33 cellular contexts compared by ENCODE assay signal in the genomic region with DNA sequence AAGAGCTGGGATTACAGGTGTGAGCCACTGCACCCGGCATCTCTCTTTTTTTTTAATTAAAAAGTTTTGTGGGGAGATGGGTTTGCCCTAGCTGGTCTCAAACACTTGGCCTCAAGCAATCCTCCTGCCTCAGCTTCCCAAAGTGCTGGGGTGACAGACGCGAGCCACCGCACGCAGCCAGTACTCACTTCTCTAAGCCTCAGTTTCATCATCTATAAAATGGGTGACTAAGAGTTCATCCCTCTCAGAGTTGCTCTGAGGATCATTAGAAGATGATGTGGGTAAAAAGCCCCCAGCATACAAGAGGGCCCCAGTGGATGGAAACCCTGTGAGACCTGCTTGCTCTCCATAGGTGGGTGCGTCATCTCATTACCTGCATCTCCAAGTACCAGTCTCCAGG. TPM values are rescaled to one million over a fixed set of nuclear protein-coding genes. Genes with fewer than 3 reads are reported as not detected.
"Had no signal": no experiment of that assay in that cellular context is flagged by ENCODE, and none has a peak within 500 bp of the region (broad histone marks: within the 10 kb centered on the region; RNA-seq: fewer than 3 reads in every experiment).

No MANE protein-coding gene starts in this region.

- H3K4me1 ChIP-seq: colonic mucosa, esophagus squamous epithelium, heart right ventricle, left lung, lower lobe of right lung had no signal

- H3K27ac Mint-ChIP-seq: dendritic cell treated with granulocyte-macrophage colony-stimulating factor and Interleukin-4, amounts not matched to agents 40 ng/mL and 50 ng/mL, for 4 days; effector memory CD8-positive, alpha-beta T cell; endodermal cell; mesothelial cell of epicardium had no signal

- H3K36me3 ChIP-seq: colonic mucosa, heart right ventricle, lower lobe of right lung had no signal

- H3K27me3 ChIP-seq: colonic mucosa, esophagus squamous epithelium, gastrocnemius medialis, heart right ventricle, left lung had no signal

- H3K4me3 ChIP-seq: colonic mucosa, esophagus squamous epithelium, gastrocnemius medialis, heart right ventricle, left lung, lower lobe of right lung, mucosa of descending colon had no signal

- H3K27ac ChIP-seq: colonic mucosa, epithelial cell of prostate, esophagus squamous epithelium, gastrocnemius medialis, heart right ventricle, left lung, lower lobe of right lung had no signal

- FAIRE-seq: endometrium, islet of Langerhans, keratinocyte had no signal

- ATAC-seq: effector memory CD8-positive, alpha-beta T cell; gastrocnemius medialis; left cardiac atrium; left lung; left ventricle myocardium superior; mucosa of descending colon had no signal

- DNase-seq: colonic mucosa; cortex of kidney; effector CD8-positive, alpha-beta T cell; effector memory CD8-positive, alpha-beta T cell; endodermal cell; erythroblast; esophagus squamous epithelium; foreskin fibroblast; foreskin melanocyte; gastrocnemius medialis; glutamatergic neuron; heart right ventricle; hippocampal formation; left cardiac atrium; left lung; left ventricle myocardium superior; lower lobe of right lung; mesenchymal stem cell; mucosa of descending colon had no signal

- H3K4me3 Mint-ChIP-seq: dendritic cell treated with granulocyte-macrophage colony-stimulating factor and Interleukin-4, amounts not matched to agents 40 ng/mL and 50 ng/mL, for 4 days; effector memory CD8-positive, alpha-beta T cell; endodermal cell; mesothelial cell of epicardium had no signal

- H3K9me3 ChIP-seq: colonic mucosa, esophagus squamous epithelium, gastrocnemius medialis, heart right ventricle, left lung, lower lobe of right lung, mucosa of descending colon had no signal

- H3K9me3 Mint-ChIP-seq: dendritic cell treated with granulocyte-macrophage colony-stimulating factor and Interleukin-4, amounts not matched to agents 40 ng/mL and 50 ng/mL, for 4 days; effector memory CD8-positive, alpha-beta T cell; endodermal cell; mesothelial cell of epicardium had no signal

RNA-seq across cellular contexts. Expression of a gene that starts 2.5 kb away (rescaled TPM):
- total RNA-seq: colonic mucosa, dermis microvascular lymphatic vessel endothelial cell, esophagus mucosa, esophagus squamous epithelium, gastrocnemius medialis, glomerular endothelial cell, heart right ventricle, left cardiac atrium, left lung, left ventricle myocardium superior, lower leg skin, lower lobe of right lung, lung microvascular endothelial cell, mesenteric fat pad, mucosa of descending colon, myocyte had no signal
- polyA plus RNA-seq: heart right ventricle had no signal

RNA-seq across cellular contexts. Expression of a gene that starts 10.6 kb away (rescaled TPM):
- total RNA-seq: dermis microvascular lymphatic vessel endothelial cell, glomerular endothelial cell, lung microvascular endothelial cell had no signal

RNA-seq across cellular contexts. Expression of a gene that starts 16.2 kb away (rescaled TPM):
- total RNA-seq: colonic mucosa, dermis microvascular lymphatic vessel endothelial cell, endodermal cell, esophagus squamous epithelium, glomerular endothelial cell, heart right ventricle, kidney epithelial cell, left cardiac atrium, left lung, left ventricle myocardium superior, lower leg skin, lower lobe of right lung, lung microvascular endothelial cell, mesenteric fat pad, mesothelial cell of epicardium, mucosa of descending colon, myocyte had no signal
- polyA plus RNA-seq: keratinocyte had no signal

RNA-seq across cellular contexts. Expression of a gene that starts 19.1 kb away (rescaled TPM):
- total RNA-seq: colonic mucosa, dermis microvascular lymphatic vessel endothelial cell, endodermal cell, esophagus mucosa, esophagus squamous epithelium, gastrocnemius medialis, glomerular endothelial cell, heart right ventricle, kidney epithelial cell, left cardiac atrium, left lung, left ventricle myocardium superior, lower leg skin, lower lobe of right lung, lung microvascular endothelial cell, mesenteric fat pad, mesothelial cell of epicardium, mucosa of descending colon, myocyte had no signal
- polyA plus RNA-seq: heart right ventricle, keratinocyte had no signal
